ENCODE assay signal across 39 cellular contexts in genomic region chr16:78738557-78738956, GRCh38.
"Had no signal": no experiment of that assay in that cellular context is flagged by ENCODE, and none has a peak within 500 bp of the region (broad histone marks: within the 10 kb centered on the region; RNA-seq: fewer than 3 reads in every experiment).

No MANE protein-coding gene starts in this region.

- H3K9me3 ChIP-seq: ascending aorta had no signal

- H3K9me3 Mint-ChIP-seq: activated CD4-positive, alpha-beta T cell treated with anti-CD3 and anti-CD28 coated beads, Interleukin-2, amount 10 ng/mL, durations not matched to agents 7 days and 5 days; activated naive CD4-positive, alpha-beta T cell treated with anti-CD3 and anti-CD28 coated beads, Interleukin-2, amount 10 ng/mL, durations not matched to agents 7 days and 5 days; activated naive CD4-positive, alpha-beta T cell treated with anti-CD3 and anti-CD28 coated beads, Interleukin-2, amount 50 U/mL, for 24 hours; activated naive CD8-positive, alpha-beta T cell treated with anti-CD3 and anti-CD28 coated beads, Interleukin-2, amount 10 ng/mL, durations not matched to agents 7 days and 5 days; activated naive CD8-positive, alpha-beta T cell treated with anti-CD3 and anti-CD28 coated beads, Interleukin-2, amount 50 U/mL, for 24 hours; activated T-cell treated with anti-CD3 and anti-CD28 coated beads, Interleukin-2, amount 50 U/mL, for 24 hours; activated T-helper 2 cell treated with anti-CD3 and anti-CD28 coated beads, Interferon-gamma antibody, Interleukin-2, Interleukin-4, amounts not matched to agents 10 μg/mL and 5 μg/mL and 100 μg/mL, durations not matched to agents 14 hours and 24 hours and 36 hours; brain; central memory CD8-positive, alpha-beta T cell; T-cell; T-helper 1 cell treated with Interleukin-12 subunit alpha and Interleukin-12 subunit beta and Interleukin-4 antibody, amounts not matched to agents 30 μg/mL and 1 μg/mL, for 36 hours; T-helper 2 cell treated with Interferon-gamma antibody and Interleukin-4, amounts not matched to agents 5 μg/mL and 100 μg/mL, for 36 hours had no signal

- H3K4me3 Mint-ChIP-seq: activated CD4-positive, alpha-beta memory T cell treated with anti-CD3 and anti-CD28 coated beads, Interleukin-2, amount 10 ng/mL, durations not matched to agents 7 days and 5 days; activated CD4-positive, alpha-beta T cell treated with anti-CD3 and anti-CD28 coated beads for 36 hours; activated CD4-positive, alpha-beta T cell treated with anti-CD3 and anti-CD28 coated beads, Interleukin-2, amount 10 ng/mL, durations not matched to agents 7 days and 5 days; activated CD8-positive, alpha-beta memory T cell treated with anti-CD3 and anti-CD28 coated beads, Interleukin-2, amount 10 ng/mL, durations not matched to agents 7 days and 5 days; activated CD8-positive, alpha-beta T cell treated with anti-CD3 and anti-CD28 coated beads, Interleukin-2, amount 10 ng/mL, durations not matched to agents 7 days and 5 days; activated naive CD4-positive, alpha-beta T cell treated with anti-CD3 and anti-CD28 coated beads, Interleukin-2, amount 10 ng/mL, durations not matched to agents 7 days and 5 days; activated naive CD4-positive, alpha-beta T cell treated with anti-CD3 and anti-CD28 coated beads, Interleukin-2, amount 50 U/mL, for 24 hours; activated naive CD8-positive, alpha-beta T cell; activated naive CD8-positive, alpha-beta T cell treated with anti-CD3 and anti-CD28 coated beads, Interleukin-2, amount 10 ng/mL, durations not matched to agents 7 days and 5 days; activated naive CD8-positive, alpha-beta T cell treated with anti-CD3 and anti-CD28 coated beads, Interleukin-2, amount 50 U/mL, for 24 hours; activated T-cell treated with anti-CD3 and anti-CD28 coated beads, Interleukin-2, amount 50 U/mL, for 24 hours; brain; central memory CD8-positive, alpha-beta T cell; T-cell; T-helper 1 cell treated with Interleukin-12 subunit alpha and Interleukin-12 subunit beta and Interleukin-4 antibody, amounts not matched to agents 30 μg/mL and 1 μg/mL, for 36 hours; T-helper 2 cell treated with Interferon-gamma antibody and Interleukin-4, amounts not matched to agents 5 μg/mL and 100 μg/mL, for 36 hours had no signal

- H3K36me3 Mint-ChIP-seq: activated naive CD4-positive, alpha-beta T cell treated with anti-CD3 and anti-CD28 coated beads, Interleukin-2, amount 50 U/mL, for 24 hours; activated naive CD8-positive, alpha-beta T cell; brain; T-cell had no signal

- H3K27me3 Mint-ChIP-seq: activated CD4-positive, alpha-beta memory T cell treated with anti-CD3 and anti-CD28 coated beads, Interleukin-2, amount 10 ng/mL, durations not matched to agents 7 days and 5 days; activated CD4-positive, alpha-beta T cell treated with anti-CD3 and anti-CD28 coated beads for 36 hours; activated CD4-positive, alpha-beta T cell treated with anti-CD3 and anti-CD28 coated beads, Interleukin-2, amount 10 ng/mL, durations not matched to agents 7 days and 5 days; activated naive CD4-positive, alpha-beta T cell treated with anti-CD3 and anti-CD28 coated beads, Interleukin-2, amount 10 ng/mL, durations not matched to agents 7 days and 5 days; activated naive CD4-positive, alpha-beta T cell treated with anti-CD3 and anti-CD28 coated beads, Interleukin-2, amount 50 U/mL, for 24 hours; activated naive CD8-positive, alpha-beta T cell; activated naive CD8-positive, alpha-beta T cell treated with anti-CD3 and anti-CD28 coated beads, Interleukin-2, amount 10 ng/mL, durations not matched to agents 7 days and 5 days; activated naive CD8-positive, alpha-beta T cell treated with anti-CD3 and anti-CD28 coated beads, Interleukin-2, amount 50 U/mL, for 24 hours; activated T-cell treated with anti-CD3 and anti-CD28 coated beads, Interleukin-2, amount 50 U/mL, for 24 hours; central memory CD8-positive, alpha-beta T cell; T-cell had no signal

- H3K4me3 ChIP-seq: ascending aorta, cardiac muscle cell had no signal

- H3K4me1 ChIP-seq: ascending aorta had no signal

- H3K27ac ChIP-seq: ascending aorta, cardiac muscle cell, VCaP had no signal

- FAIRE-seq: bronchial epithelial cell, TTC549 had no signal

- H3K36me3 ChIP-seq: ascending aorta, cardiac muscle cell had no signal

- ATAC-seq: activated CD4-positive, alpha-beta T cell treated with anti-CD3 and anti-CD28 coated beads for 36 hours; activated CD4-positive, CD25-positive, alpha-beta regulatory T cell treated with anti-CD3 and anti-CD28 coated beads, Interleukin-2, amount 50 U/mL, for 24 hours; activated CD8-positive, alpha-beta memory T cell treated with anti-CD3 and anti-CD28 coated beads, Interleukin-2, amount 10 ng/mL, durations not matched to agents 7 days and 5 days; activated CD8-positive, alpha-beta T cell treated with anti-CD3 and anti-CD28 coated beads, Interleukin-2, amount 10 ng/mL, durations not matched to agents 7 days and 5 days; activated naive CD8-positive, alpha-beta T cell treated with anti-CD3 and anti-CD28 coated beads, Interleukin-2, amount 50 U/mL, for 24 hours; T-cell had no signal

- H3K4me1 Mint-ChIP-seq: brain had no signal

- H3K27ac Mint-ChIP-seq: activated CD4-positive, alpha-beta memory T cell treated with anti-CD3 and anti-CD28 coated beads, Interleukin-2, amount 10 ng/mL, durations not matched to agents 7 days and 5 days; activated CD4-positive, alpha-beta T cell treated with anti-CD3 and anti-CD28 coated beads for 36 hours; activated CD4-positive, alpha-beta T cell treated with anti-CD3 and anti-CD28 coated beads, Interleukin-2, amount 10 ng/mL, durations not matched to agents 7 days and 5 days; activated CD8-positive, alpha-beta memory T cell treated with anti-CD3 and anti-CD28 coated beads, Interleukin-2, amount 10 ng/mL, durations not matched to agents 7 days and 5 days; activated CD8-positive, alpha-beta T cell treated with anti-CD3 and anti-CD28 coated beads, Interleukin-2, amount 10 ng/mL, durations not matched to agents 7 days and 5 days; activated naive CD4-positive, alpha-beta T cell treated with anti-CD3 and anti-CD28 coated beads, Interleukin-2, amount 10 ng/mL, durations not matched to agents 7 days and 5 days; activated naive CD4-positive, alpha-beta T cell treated with anti-CD3 and anti-CD28 coated beads, Interleukin-2, amount 50 U/mL, for 24 hours; activated naive CD8-positive, alpha-beta T cell; activated naive CD8-positive, alpha-beta T cell treated with anti-CD3 and anti-CD28 coated beads, Interleukin-2, amount 10 ng/mL, durations not matched to agents 7 days and 5 days; activated naive CD8-positive, alpha-beta T cell treated with anti-CD3 and anti-CD28 coated beads, Interleukin-2, amount 50 U/mL, for 24 hours; activated T-cell treated with anti-CD3 and anti-CD28 coated beads, Interleukin-2, amount 50 U/mL, for 24 hours; activated T-helper 2 cell treated with anti-CD3 and anti-CD28 coated beads, Interferon-gamma antibody, Interleukin-2, Interleukin-4, amounts not matched to agents 10 μg/mL and 5 μg/mL and 100 μg/mL, durations not matched to agents 14 hours and 24 hours and 36 hours; brain; T-helper 1 cell treated with Interleukin-12 subunit alpha and Interleukin-12 subunit beta and Interleukin-4 antibody, amounts not matched to agents 30 μg/mL and 1 μg/mL, for 36 hours; T-helper 2 cell treated with Interferon-gamma antibody and Interleukin-4, amounts not matched to agents 5 μg/mL and 100 μg/mL, for 36 hours had no signal

- DNase-seq: activated CD4-positive, alpha-beta memory T cell treated with anti-CD3 and anti-CD28 coated beads, Interleukin-2, amount 10 ng/mL, durations not matched to agents 7 days and 5 days; activated CD4-positive, alpha-beta T cell treated with anti-CD3 and anti-CD28 coated beads for 1 hour; activated CD4-positive, alpha-beta T cell treated with anti-CD3 and anti-CD28 coated beads for 36 hours; activated CD4-positive, alpha-beta T cell treated with anti-CD3 and anti-CD28 coated beads for 48 hours; activated CD4-positive, alpha-beta T cell treated with anti-CD3 and anti-CD28 coated beads, Interleukin-2, amount 10 ng/mL, durations not matched to agents 7 days and 5 days; activated CD4-positive, alpha-beta T cell treated with anti-CD3 and anti-CD28 coated beads, Interleukin-2, amount 50 U/mL, for 48 hours; activated CD4-positive, CD25-positive, alpha-beta regulatory T cell; activated CD8-positive, alpha-beta memory T cell treated with anti-CD3 and anti-CD28 coated beads for 24 hours; activated CD8-positive, alpha-beta memory T cell treated with anti-CD3 and anti-CD28 coated beads, Interleukin-2, amount 10 ng/mL, durations not matched to agents 7 days and 5 days; activated CD8-positive, alpha-beta memory T cell treated with anti-CD3 and anti-CD28 coated beads, Interleukin-2, amount 50 U/mL, for 48 hours; activated CD8-positive, alpha-beta T cell treated with anti-CD3 and anti-CD28 coated beads, Interleukin-2, amount 10 ng/mL, durations not matched to agents 7 days and 5 days; activated effector memory CD4-positive, alpha-beta T cell treated with Interleukin-2 at 50 U/mL for 16 hours; activated gamma-delta T cell; activated naive CD4-positive, alpha-beta T cell treated with anti-CD3 and anti-CD28 coated beads, Interleukin-2, amount 10 ng/mL, durations not matched to agents 7 days and 5 days; activated naive CD4-positive, alpha-beta T cell treated with Interleukin-2 at 50 U/mL for 16 hours; activated naive CD8-positive, alpha-beta T cell treated with anti-CD3 and anti-CD28 coated beads, Interleukin-2, amount 10 ng/mL, durations not matched to agents 7 days and 5 days; activated naive CD8-positive, alpha-beta T cell treated with anti-CD3 and anti-CD28 coated beads, Interleukin-2, amount 50 U/mL, for 24 hours; activated T-cell treated with anti-CD3 and anti-CD28 coated beads, Interleukin-2, amount 50 U/mL, for 24 hours; activated T-cell treated with anti-CD3 and anti-CD28 coated beads, Interleukin-2, amount 50 U/mL, for 48 hours; amygdala; anterior cingulate cortex; caudate nucleus; cerebellar nuclear complex; T-cell; T-helper 2 cell; T-helper 9 cell had no signal

- H3K27me3 ChIP-seq: ascending aorta, cardiac muscle cell had no signal
